In the genomic region with DNA sequence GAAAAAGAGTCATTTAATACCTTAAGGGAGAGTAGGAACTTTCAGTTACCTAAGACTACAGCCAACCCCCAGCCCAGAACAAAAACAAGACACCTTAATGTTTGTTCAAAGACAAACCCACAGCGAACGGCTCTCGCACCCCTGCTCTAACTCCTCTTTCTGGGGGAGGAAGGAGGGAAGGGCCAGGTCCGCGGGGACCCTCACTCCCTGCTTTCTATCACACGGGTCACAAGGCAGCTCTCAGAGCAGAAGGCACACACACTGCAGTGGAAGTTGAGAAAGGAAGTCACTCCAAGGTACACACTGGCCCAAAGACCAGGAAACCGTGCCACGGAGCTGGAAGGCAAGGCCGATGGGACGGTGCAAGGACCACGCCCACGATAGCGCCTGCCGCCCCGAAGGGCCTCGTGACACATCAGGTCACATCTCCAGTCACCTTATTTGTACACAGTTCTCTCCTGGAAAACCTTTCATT, we compare ENCODE assay signal across 11 cellular contexts. TPM values are rescaled to one million over a fixed set of nuclear protein-coding genes. Genes with fewer than 3 reads are reported as not detected.
DNase-seq lines count a peak whose midpoint lies in the region; ATAC-seq and TF ChIP-seq lines count a peak whose summit lies in the region.
"Had no signal": no experiment of that assay in that cellular context is flagged by ENCODE, and none has a peak within 500 bp of the region (broad histone marks: within the 10 kb centered on the region; RNA-seq: fewer than 3 reads in every experiment).

No MANE protein-coding gene starts in this region.

- H3K4me1 Mint-ChIP-seq in natural killer cell: peaks cover 0 to 11% of the 10 kb centered on the region in 2 donors

- H3K4me3 Mint-ChIP-seq in natural killer cell: no peak overlapping the region

- intact Hi-C loops in natural killer cell (cut with micrococcal nuclease): loop anchor here (10.0 kb wide), 1 partner anchor 243 kb away; no protein-coding TSS in a partner anchor

- H3K4me3 ChIP-seq in SJCRH30: no peak overlapping the region

- no peak overlapping the region for H3K27ac ChIP-seq in SJCRH30
- H3K27ac ChIP-seq: epithelial cell of prostate had no signal

- peaks cover 47% of the 10 kb centered on the region for H3K36me3 ChIP-seq in SJCRH30

- H3K9me3 Mint-ChIP-seq in natural killer cell: no peaks in the 10 kb centered on the region

- H3K27me3 ChIP-seq in SJCRH30: no peaks in the 10 kb centered on the region

- no peaks in the 10 kb centered on the region for H3K9me3 ChIP-seq in SJCRH30 (replicated peaks)

- ATAC-seq in GM18520 (IDR thresholded peaks at IDR 0.05; ENCODE audit: unreplicated experiment) (peak; percentile 5), GM21529 (IDR thresholded peaks at IDR 0.05; ENCODE audit: unreplicated experiment) (peak; percentile 25), HG03521 (IDR thresholded peaks at IDR 0.05; ENCODE audit: unreplicated experiment) (peak; percentile 10), natural killer cell (no peak)

- DNase-seq in natural killer cell (no peak), HT-29 (ENCODE audit: low spot score) (no peak), middle frontal gyrus (ENCODE audit: extremely low spot score, low spot score) (no peak), GM19238 (ENCODE audit: insufficient read length, low spot score) (no peak), SJCRH30 (no peak)
- DNase-seq: nucleus accumbens, substantia nigra had no signal

- no peaks in the 10 kb centered on the region for H3K27me3 Mint-ChIP-seq in natural killer cell (ENCODE audit: low read depth in 2 of 2)

- H3K36me3 Mint-ChIP-seq in natural killer cell: peaks cover 18% of the 10 kb centered on the region

- peak overlapping the region; percentile 54 to 64 for H3K27ac Mint-ChIP-seq in natural killer cell

- peaks cover 10% of the 10 kb centered on the region for H3K4me1 ChIP-seq in SJCRH30

- no peak for TF ChIP-seq CTCF in natural killer cell (IDR thresholded peaks at IDR 0.05)

RNA-seq across cellular contexts. Expression of a gene that starts 10.0 kb away (rescaled TPM):
- total RNA-seq in natural killer cell: 1 to 10 TPM in 1 of 3 donors, under 1 TPM in 2; 0.21 to 1.1 (median 0.29) TPM
- total RNA-seq in HT-29 (2014; rRNA removed; shearing (Covaris generic)): not detected in 2 replicates
- not detected in 2 replicates for total RNA-seq in SJCRH30 (2014; rRNA removed; shearing (Covaris generic))

RNA-seq across cellular contexts. Expression of a gene that starts 23.3 kb away (rescaled TPM):
- total RNA-seq in natural killer cell: 10 to 100 TPM; 59.0 to 70.0 (median 60.1) TPM
- 197 and 220 TPM in 2 replicates for total RNA-seq in HT-29 (2014; rRNA removed; shearing (Covaris generic))
- 196 and 233 TPM in 2 replicates for total RNA-seq in SJCRH30 (2014; rRNA removed; shearing (Covaris generic))

Comparison
In these comparisons a context has a peak if more than half of its experiments do, and no peak if none do; other contexts are left out.
1. ATAC-seq: peak in GM18520 (single experiment), GM21529 (single experiment) and HG03521 (single experiment); none in natural killer cell (0 of 3).